In the genomic region with DNA sequence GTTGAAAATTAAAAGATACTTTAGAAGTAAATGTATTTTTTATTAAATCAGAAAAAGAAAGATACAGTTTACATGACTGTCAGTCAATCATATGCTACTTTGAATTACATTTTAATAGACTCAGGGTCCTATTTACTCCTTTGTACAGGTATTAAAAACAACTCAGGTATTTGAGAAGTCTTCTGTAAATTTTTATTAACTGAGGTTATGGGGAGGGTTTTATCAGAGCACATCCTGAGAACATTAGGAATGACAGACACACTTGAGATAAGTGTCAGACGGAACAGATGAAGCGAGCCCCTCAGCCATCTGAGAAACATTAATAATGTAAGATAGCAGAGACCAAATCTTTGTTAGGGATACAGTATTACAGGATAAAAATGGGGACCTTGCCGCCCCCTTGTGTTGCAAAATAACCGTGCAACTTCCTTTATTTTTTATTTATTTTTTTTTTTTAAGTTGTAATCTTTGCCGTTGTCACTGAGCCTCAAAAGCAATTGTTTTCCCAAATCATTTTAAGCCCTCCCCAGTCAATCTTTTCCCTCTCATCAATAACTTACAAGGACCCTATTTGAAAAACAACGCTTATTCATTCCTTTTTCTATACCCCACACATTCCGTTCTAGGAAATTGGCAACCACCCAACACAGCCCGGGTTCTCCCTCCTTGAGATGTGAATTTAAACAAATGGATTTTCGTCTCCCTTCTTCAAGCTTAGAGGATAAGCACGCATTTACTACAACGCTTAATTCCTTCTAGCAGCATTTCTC, we compare ENCODE assay signal across 8 cellular contexts.
DNase-seq lines count a peak whose midpoint lies in the region; ATAC-seq and TF ChIP-seq lines count a peak whose summit lies in the region.

No MANE protein-coding gene starts in this region.

- H3K4me3 Mint-ChIP-seq in central memory CD8-positive, alpha-beta T cell = no peak overlapping the region
- H3K4me3 Mint-ChIP-seq in natural killer cell = peak overlapping the region; percentile 45

- no peaks in the 10 kb centered on the region for H3K27me3 Mint-ChIP-seq in central memory CD8-positive, alpha-beta T cell
- peaks cover 0 to 5% of the 10 kb centered on the region in 2 donors for H3K27me3 Mint-ChIP-seq in natural killer cell (ENCODE audit: low read depth in 2 of 2)

- H3K36me3 ChIP-seq in BJ (ENCODE audit: control insufficient read depth, insufficient read depth, low read length) (no peaks in the 10 kb centered on the region), HAP-1 (replicated peaks) (no peaks in the 10 kb centered on the region)

- in situ Hi-C loops in HAP-1 (cut with MboI; ENCODE audit: low sequenced_read_pairs) = loop anchor here (5.0 to 10.0 kb wide), 2 partner anchors 366 to 529 kb away; no protein-coding TSS in a partner anchor

- ATAC-seq in SK-N-SH treated with all-trans-retinoic acid at 6 μM for 48 hours (peak; percentile 31), natural killer cell (peak in 2 of 3 donors; percentile 68 to 69), HG03469 (IDR thresholded peaks at IDR 0.05; ENCODE audit: unreplicated experiment) (no peak), HG03521 (IDR thresholded peaks at IDR 0.05; ENCODE audit: unreplicated experiment) (no peak)
- no peak for ATAC-seq in central memory CD8-positive, alpha-beta T cell (replicated peaks; ENCODE audit: extremely low read depth, poor library complexity, severe bottlenecking)

- POLR2A ChIA-PET in BJ (lab: Charles Lee) = no interaction called here

- intact Hi-C loops in natural killer cell (cut with micrococcal nuclease) = loop anchor here (1.0 to 5.0 kb wide), 4 partner anchors 101 to 786 kb away; no protein-coding TSS in a partner anchor

- TF ChIP-seq CTCF in BJ (IDR thresholded peaks at IDR 0.05; ENCODE audit: insufficient read depth, low read depth, low read length) = peak; percentile 65
- TF ChIP-seq CTCF in natural killer cell (IDR thresholded peaks at IDR 0.05) = peak; percentile 87

- CTCF ChIA-PET in BJ (lab: Yijun Ruan, JAX) = interaction anchor here (0.6 to 0.7 kb wide), 2 partner anchors 119 to 342 kb away, joined by 3 to 5 read pairs; no protein-coding TSS in a partner anchor

- DNase-seq in BJ (ENCODE audit: low read depth) (no peak), HAP-1 (ENCODE audit: low spot score in 2 of 2) (peak; percentile 64 to 72), natural killer cell (no peak), NCI-H226 (no peak)
- no peak for DNase-seq in central memory CD8-positive, alpha-beta T cell (ENCODE audit: low spot score in 2 of 2)

- peaks cover 4% of the 10 kb centered on the region for H3K36me3 Mint-ChIP-seq in central memory CD8-positive, alpha-beta T cell (ENCODE audit: insufficient read depth)
- no peaks in the 10 kb centered on the region for H3K36me3 Mint-ChIP-seq in natural killer cell

- H3K27me3 ChIP-seq in BJ (ENCODE audit: control insufficient read depth, insufficient read depth, low read length) (no peaks in the 10 kb centered on the region), HAP-1 (ENCODE audit: low read depth) (no peaks in the 10 kb centered on the region)

- H3K4me1 ChIP-seq in HAP-1 = peaks cover 24% of the 10 kb centered on the region

- H3K9me3 ChIP-seq in HAP-1 = no peaks in the 10 kb centered on the region

- H3K4me1 Mint-ChIP-seq in central memory CD8-positive, alpha-beta T cell = peaks cover 22% of the 10 kb centered on the region
- H3K4me1 Mint-ChIP-seq in natural killer cell = peaks cover 20 to 38% of the 10 kb centered on the region in 2 donors

- H3K9me3 Mint-ChIP-seq in central memory CD8-positive, alpha-beta T cell = no peaks in the 10 kb centered on the region
- H3K9me3 Mint-ChIP-seq in natural killer cell = no peaks in the 10 kb centered on the region

- H3K4me3 ChIP-seq in BJ (ENCODE audit: low read depth, low read length) = no peak overlapping the region
- H3K4me3 ChIP-seq in HAP-1 = no peak overlapping the region

- peak overlapping the region; percentile 50 for H3K27ac Mint-ChIP-seq in central memory CD8-positive, alpha-beta T cell (ENCODE audit: low read depth)
- peak overlapping the region in 1 of 2 donors; percentile 64 for H3K27ac Mint-ChIP-seq in natural killer cell

TF ChIP-seq in SK-N-SH treated with all-trans-retinoic acid at 6 μM for 48 hours, 23 proteins besides CTCF, POLR2A, EP300 and RAD21:
- no peak for TF ChIP-seq ISL1 (CRISPR knock-in tag; IDR thresholded peaks at IDR 0.05)

Comparison
In these comparisons a context has a peak if more than half of its experiments do, and no peak if none do; other contexts are left out.
1. DNase-seq: peak in HAP-1 (2 of 2); none in BJ (single experiment), central memory CD8-positive, alpha-beta T cell (0 of 2), natural killer cell (single experiment) and NCI-H226 (single experiment).
2. ATAC-seq: peak in SK-N-SH treated with all-trans-retinoic acid at 6 μM for 48 hours (single experiment) and natural killer cell (2 of 3); none in central memory CD8-positive, alpha-beta T cell (single experiment), HG03469 (single experiment) and HG03521 (single experiment).